9 cellular contexts compared by ENCODE assay signal in genomic region chr9:91734371-91734981, GRCh38.
DNase-seq lines count a peak whose midpoint lies in the region; ATAC-seq and TF ChIP-seq lines count a peak whose summit lies in the region.
"Had no signal": no experiment of that assay in that cellular context is flagged by ENCODE, and none has a peak within 500 bp of the region (broad histone marks: within the 10 kb centered on the region; RNA-seq: fewer than 3 reads in every experiment).

No MANE protein-coding gene starts in this region.

- H3K27me3 Mint-ChIP-seq in CD4-positive, alpha-beta T cell = peaks cover 18% of the 10 kb centered on the region

- H3K9me3 ChIP-seq in CD4-positive, alpha-beta T cell (ENCODE audit: control insufficient read depth, low read length) = no peaks in the 10 kb centered on the region
- H3K9me3 ChIP-seq in iPS-18a (ENCODE audit: control insufficient read depth, low read depth, low read length) = no peaks in the 10 kb centered on the region

- peak overlapping the region; percentile 19 for H3K4me3 ChIP-seq in iPS-18a (ENCODE audit: low read length)

- intact Hi-C loops in CD4-positive, alpha-beta T cell (cut with DNase I, micrococcal nuclease) = loop anchor here in 1 of 2 experiments (2.0 kb wide), 1 partner anchor 820 kb away; no protein-coding TSS in a partner anchor

- H3K4me1 ChIP-seq in iPS-18a (ENCODE audit: control insufficient read depth, low read depth, low read length) = no peaks in the 10 kb centered on the region

- no peaks in the 10 kb centered on the region for H3K36me3 ChIP-seq in iPS-18a (ENCODE audit: control insufficient read depth, low read depth, low read length)

- H3K27me3 ChIP-seq in CD4-positive, alpha-beta T cell (ENCODE audit: control insufficient read depth, insufficient read depth, low read length) = no peaks in the 10 kb centered on the region
- H3K27me3 ChIP-seq in iPS-18a (ENCODE audit: control insufficient read depth, insufficient read depth, low read length) = no peaks in the 10 kb centered on the region

- H3K4me3 Mint-ChIP-seq in CD4-positive, alpha-beta T cell = no peak overlapping the region
- H3K4me3 Mint-ChIP-seq: stimulated activated naive CD8-positive, alpha-beta T cell treated with anti-CD3 and anti-CD28 coated beads, Interleukin-15, Interleukin-2, amounts not matched to agents 100 ng/mL and 50 ng/mL, for 24 hours had no signal

- peak; percentile 22 to 67 (median 44) for DNase-seq in CD4-positive, alpha-beta T cell
- DNase-seq in T-helper 9 cell (peak; percentile 60), astrocyte of the hippocampus (ENCODE audit: low read depth, low spot score) (peak; percentile 72), NCI-H1436 treated with DMSO at 0.1 percent for 48 hours (lab: John Stamatoyannopoulos, UW) (no peak)
- DNase-seq in stimulated activated CD4-positive, alpha-beta T cell treated with anti-CD3 and anti-CD28 coated beads, Interleukin-12 subunit alpha, Interleukin-12 subunit beta, amount 100 ng/mL, for 48 hours (ENCODE audit: low read depth in 2 of 3, low spot score in 1 of 3) = peak; percentile 23 to 58 (median 47)

- CTCF ChIA-PET in CD4-positive, alpha-beta T cell (lab: Charles Lee) = interaction anchor here (1.5 kb wide), 1 partner anchor 819 kb away, joined by 5 read pairs; no protein-coding TSS in a partner anchor

- H3K9me3 Mint-ChIP-seq in CD4-positive, alpha-beta T cell = no peaks in the 10 kb centered on the region
- H3K9me3 Mint-ChIP-seq: stimulated activated naive CD8-positive, alpha-beta T cell treated with anti-CD3 and anti-CD28 coated beads, Interleukin-15, Interleukin-2, amounts not matched to agents 100 ng/mL and 50 ng/mL, for 24 hours had no signal

- POLR2A ChIA-PET in CD4-positive, alpha-beta T cell (lab: Charles Lee) = no interaction called here

- H3K27ac Mint-ChIP-seq in CD4-positive, alpha-beta T cell = no peak overlapping the region
- H3K27ac Mint-ChIP-seq: stimulated activated naive CD8-positive, alpha-beta T cell treated with anti-CD3 and anti-CD28 coated beads, Interleukin-15, Interleukin-2, amounts not matched to agents 100 ng/mL and 50 ng/mL, for 24 hours had no signal

- ATAC-seq in CD4-positive, alpha-beta T cell (ENCODE audit: poor library complexity) = peak; percentile 34
- peak; percentile 54 for ATAC-seq in HG02642 (IDR thresholded peaks at IDR 0.05; ENCODE audit: poor library complexity, unreplicated experiment)
- no peak for ATAC-seq in GM19351 (IDR thresholded peaks at IDR 0.05; ENCODE audit: unreplicated experiment)

- H3K36me3 Mint-ChIP-seq in CD4-positive, alpha-beta T cell (ENCODE audit: low read depth) = no peaks in the 10 kb centered on the region

- H3K27ac ChIP-seq in CD4-positive, alpha-beta T cell (ENCODE audit: low read depth, low read length) = no peak overlapping the region
- no peak overlapping the region for H3K27ac ChIP-seq in iPS-18a (ENCODE audit: low read length)

- H3K9ac ChIP-seq in iPS-18a (ENCODE audit: low read length) = no peak overlapping the region

- H3K4me1 Mint-ChIP-seq in CD4-positive, alpha-beta T cell (ENCODE audit: low read depth) = no peaks in the 10 kb centered on the region

- TF ChIP-seq CTCF in CD4-positive, alpha-beta T cell (IDR thresholded peaks at IDR 0.05) = peak; percentile 96
